ENCODE assay signal across 15 cellular contexts in the genomic region with DNA sequence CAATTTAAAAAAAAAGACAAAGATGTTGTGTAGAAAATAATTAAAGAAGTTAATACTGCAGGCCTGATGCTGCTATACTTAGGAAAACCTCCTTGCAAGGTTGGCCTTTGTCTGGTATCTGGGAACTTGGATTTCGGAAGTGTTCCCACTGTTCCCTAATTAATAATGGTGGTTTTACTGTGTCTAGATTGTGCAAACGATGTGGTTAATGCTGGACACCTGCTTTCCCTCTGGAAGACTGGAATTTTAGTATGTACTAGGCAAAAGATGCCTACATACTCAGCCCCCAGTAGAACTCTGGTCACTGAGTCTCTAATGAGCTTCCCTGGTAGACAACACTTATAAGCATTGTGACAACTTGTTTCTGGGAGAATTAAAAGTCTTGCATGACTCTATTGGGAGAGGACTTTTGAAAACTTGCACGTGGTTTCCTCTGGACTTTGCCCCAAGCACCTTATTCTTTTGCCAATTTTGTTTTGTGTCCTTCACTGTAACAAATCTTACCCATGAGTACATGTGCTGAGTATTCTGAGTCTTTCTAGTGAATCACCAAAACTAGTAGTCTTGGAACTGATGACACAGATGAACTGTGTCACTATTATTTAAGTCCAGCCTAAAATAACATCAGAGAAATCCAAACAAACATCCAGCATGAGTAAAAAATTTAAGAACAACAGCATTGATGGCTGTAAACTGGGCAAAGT. TPM values are rescaled to one million over a fixed set of nuclear protein-coding genes. Genes with fewer than 3 reads are reported as not detected.
A peak's percentile ranks its signal among the peaks of the same experiment; 100 is the strongest.
DNase-seq lines count a peak whose midpoint lies in the region; ATAC-seq and TF ChIP-seq lines count a peak whose summit lies in the region.
"Had no signal": no experiment of that assay in that cellular context is flagged by ENCODE, and none has a peak within 500 bp of the region (broad histone marks: within the 10 kb centered on the region; RNA-seq: fewer than 3 reads in every experiment).

No MANE protein-coding gene starts in this region.

- H3K9me3 Mint-ChIP-seq in stimulated activated naive CD8-positive, alpha-beta T cell treated with anti-CD3 and anti-CD28 coated beads, Interleukin-15, amount 100 ng/mL, for 72 hours: no peaks in the 10 kb centered on the region

- no peak overlapping the region for H3K9ac ChIP-seq in SK-N-SH

- no peak overlapping the region for H3K27ac Mint-ChIP-seq in stimulated activated naive CD8-positive, alpha-beta T cell treated with anti-CD3 and anti-CD28 coated beads, Interleukin-15, amount 100 ng/mL, for 72 hours

- H3K4me3 ChIP-seq in SK-N-SH (ENCODE audit: low read depth in 2 of 2, low read length in 1 of 2) (no peak overlapping the region), thoracic aorta (no peak overlapping the region)
- H3K4me3 ChIP-seq: SJSA1 had no signal

- no peaks in the 10 kb centered on the region for H3K79me2 ChIP-seq in SK-N-SH (ENCODE audit: insufficient read depth)

- 78% methylated on average over 3 of the region's 3 CpGs for WGBS in SK-N-SH (ENCODE audit: low lambda C conversion rate)

- no peaks in the 10 kb centered on the region for H3K9me2 ChIP-seq in SK-N-SH

- no peaks in the 10 kb centered on the region for H3K27me3 Mint-ChIP-seq in stimulated activated naive CD8-positive, alpha-beta T cell treated with anti-CD3 and anti-CD28 coated beads, Interleukin-15, amount 100 ng/mL, for 72 hours

- H3K27ac ChIP-seq in SK-N-SH (ENCODE audit: low read depth in 2 of 2, low read length in 1 of 2) (no peak overlapping the region), thoracic aorta (peak overlapping the region in 1 of 2 donors; percentile 49)
- H3K27ac ChIP-seq: SJSA1 had no signal

- H3K4me1 Mint-ChIP-seq in stimulated activated naive CD8-positive, alpha-beta T cell treated with anti-CD3 and anti-CD28 coated beads, Interleukin-15, amount 100 ng/mL, for 72 hours: no peaks in the 10 kb centered on the region

- TF ChIP-seq EP300 in SK-N-SH (IDR thresholded peaks at IDR 0.05; ENCODE audit: borderline replicate concordance in 1 of 2, low read depth in 1 of 2, low read length in 1 of 2): no peak

- no peaks in the 10 kb centered on the region for H4K20me1 ChIP-seq in SK-N-SH (ENCODE audit: insufficient read depth)

- TF ChIP-seq RAD21 in SK-N-SH (IDR thresholded peaks at IDR 0.05; ENCODE audit: low read length): no peak

- H3K4me3 Mint-ChIP-seq in stimulated activated naive CD8-positive, alpha-beta T cell treated with anti-CD3 and anti-CD28 coated beads, Interleukin-15, amount 100 ng/mL, for 72 hours: no peak overlapping the region

- DNase-seq in SK-N-SH (no peak), amniotic epithelial cell (ENCODE audit: low read depth) (peak; percentile 56), foreskin melanocyte (peak; percentile 66), thoracic aorta (ENCODE audit: low spot score) (no peak), islet precursor cell (no peak), NOMO-1 treated with DMSO at 0.1 percent for 48 hours (lab: John Stamatoyannopoulos, UW; ENCODE audit: unreplicated experiment) (no peak)
- no peak for DNase-seq in stimulated activated naive CD8-positive, alpha-beta T cell treated with anti-CD3 and anti-CD28 coated beads, Interleukin-15, amount 100 ng/mL, for 72 hours
- DNase-seq: activated CD4-positive, CD25-positive, alpha-beta regulatory T cell; effector CD8-positive, alpha-beta T cell; NCI-H1694 treated with DMSO at 0.1 percent for 48 hours; right cardiac atrium had no signal

- H2AFZ ChIP-seq in SK-N-SH (ENCODE audit: low read depth): no peak overlapping the region

- peaks cover 20% of the 10 kb centered on the region for H3F3A ChIP-seq in SK-N-SH (replicated peaks; ENCODE audit: insufficient read depth)

- POLR2A ChIA-PET in SK-N-SH (lab: Yijun Ruan, JAX): no interaction called here

- no peak for TF ChIP-seq CTCF in SK-N-SH (IDR thresholded peaks at IDR 0.05)
- TF ChIP-seq CTCF in thoracic aorta (IDR thresholded peaks at IDR 0.05): no peak

- H3K4me1 ChIP-seq in SK-N-SH (ENCODE audit: control insufficient read depth in 1 of 2, insufficient read depth in 2 of 2, low read depth in 1 of 2, low read length in 1 of 2): no peaks in the 10 kb centered on the region
- H3K4me1 ChIP-seq in thoracic aorta (ENCODE audit: control insufficient read depth in 1 of 2, low read depth in 2 of 2): peaks cover 6 to 22% of the 10 kb centered on the region in 2 donors

- no peak overlapping the region for H3K4me2 ChIP-seq in SK-N-SH

- CTCF ChIA-PET in SK-N-SH (lab: Yijun Ruan, JAX): interaction anchor here (1.0 kb wide), 1 partner anchor 15 kb away, joined by 3 read pairs; no protein-coding TSS in a partner anchor

- peak; percentile 69 for ATAC-seq in SK-N-SH treated with all-trans-retinoic acid at 6 μM for 48 hours
- peak; percentile 68 for ATAC-seq in thoracic aorta (ENCODE audit: insufficient number of reproducible peaks, low FRiP score, low read depth)
- ATAC-seq in stimulated activated naive CD8-positive, alpha-beta T cell treated with anti-CD3 and anti-CD28 coated beads, Interleukin-15, amount 100 ng/mL, for 72 hours: no peak
- ATAC-seq: HCT116, right cardiac atrium had no signal

- H3K27me3 ChIP-seq in SK-N-SH (ENCODE audit: insufficient read depth): no peaks in the 10 kb centered on the region
- H3K27me3 ChIP-seq in thoracic aorta (replicated peaks; ENCODE audit: insufficient read depth): no peaks in the 10 kb centered on the region
- H3K27me3 ChIP-seq: SJSA1 had no signal

- H3K36me3 ChIP-seq in SK-N-SH (replicated peaks in 1 of 2; ENCODE audit: control insufficient read depth in 1 of 2, insufficient read depth in 2 of 2, low read length in 1 of 2): peaks cover 0 to 15% of the 10 kb centered on the region in 2 experiments
- no peaks in the 10 kb centered on the region for H3K36me3 ChIP-seq in thoracic aorta

- H3K9me3 ChIP-seq in SK-N-SH (no peaks in the 10 kb centered on the region), thoracic aorta (no peaks in the 10 kb centered on the region)
- H3K9me3 ChIP-seq: SJSA1 had no signal

TF ChIP-seq in SK-N-SH treated with all-trans-retinoic acid at 6 μM for 48 hours, 23 proteins besides CTCF, POLR2A, EP300 and RAD21 (continues in another document):
- no peak for TF ChIP-seq SNAI2 (CRISPR knock-in tag; IDR thresholded peaks at IDR 0.05)
- no peak for TF ChIP-seq ZNF565 (CRISPR knock-in tag; conservative IDR thresholded peaks at IDR 0.05; ENCODE audit: low read depth)
- TF ChIP-seq TCF4 (CRISPR knock-in tag; IDR thresholded peaks at IDR 0.05; ENCODE audit: borderline replicate concordance): no peak
- TF ChIP-seq ZNF8 (CRISPR knock-in tag; IDR thresholded peaks at IDR 0.05): no peak
- no peak for TF ChIP-seq CSDC2 (CRISPR knock-in tag; IDR thresholded peaks at IDR 0.05)
- TF ChIP-seq, protein P1, sequence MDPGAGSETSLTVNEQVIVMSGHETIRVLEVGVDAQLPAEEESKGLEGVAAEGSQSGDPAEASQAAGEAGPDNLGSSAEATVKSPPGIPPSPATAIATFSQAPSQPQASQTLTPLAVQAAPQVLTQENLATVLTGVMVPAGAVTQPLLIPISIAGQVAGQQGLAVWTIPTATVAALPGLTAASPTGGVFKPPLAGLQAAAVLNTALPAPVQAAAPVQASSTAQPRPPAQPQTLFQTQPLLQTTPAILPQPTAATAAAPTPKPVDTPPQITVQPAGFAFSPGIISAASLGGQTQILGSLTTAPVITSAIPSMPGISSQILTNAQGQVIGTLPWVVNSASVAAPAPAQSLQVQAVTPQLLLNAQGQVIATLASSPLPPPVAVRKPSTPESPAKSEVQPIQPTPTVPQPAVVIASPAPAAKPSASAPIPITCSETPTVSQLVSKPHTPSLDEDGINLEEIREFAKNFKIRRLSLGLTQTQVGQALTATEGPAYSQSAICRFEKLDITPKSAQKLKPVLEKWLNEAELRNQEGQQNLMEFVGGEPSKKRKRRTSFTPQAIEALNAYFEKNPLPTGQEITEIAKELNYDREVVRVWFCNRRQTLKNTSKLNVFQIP (CRISPR knock-in tag; IDR thresholded peaks at IDR 0.05; ENCODE audit: borderline replicate concordance, low read depth): no peak
- no peak for TF ChIP-seq ISL1 (CRISPR knock-in tag; IDR thresholded peaks at IDR 0.05)

TF ChIP-seq in SK-N-SH, 30 proteins besides CTCF, POLR2A, EP300 and RAD21 (continues in another document):
- TF ChIP-seq RXRA (IDR thresholded peaks at IDR 0.05; ENCODE audit: borderline replicate concordance, low read depth) (no peak), GATA2 (CRISPR knock-in tag; IDR thresholded peaks at IDR 0.05) (no peak), TAF1 (IDR thresholded peaks at IDR 0.05; ENCODE audit: borderline replicate concordance, low read depth, low read length) (no peak), NRF1 (IDR thresholded peaks at IDR 0.05; ENCODE audit: low read depth, low read length) (no peak), ZBTB33 (IDR thresholded peaks at IDR 0.05; ENCODE audit: borderline replicate concordance, low read depth) (no peak), FOXM1 (IDR thresholded peaks at IDR 0.05; ENCODE audit: low read depth) (no peak)

RNA-seq across cellular contexts. Expression of gene LIN9, which starts 40.4 kb away (rescaled TPM):
- 1.7 and 2.5 TPM in 2 replicates for polyA plus RNA-seq in SK-N-SH (2012; rRNA removed)
- 2.6 and 2.9 TPM in 2 replicates for polyA plus RNA-seq in SK-N-SH (2012; cell fraction: cytosol; rRNA removed)
- 1.5 and 2.3 TPM in 2 replicates for polyA plus RNA-seq in SK-N-SH (2012; cell fraction: nucleus; rRNA removed)
- 1 to 10 TPM; 1.3 to 1.6 TPM for total RNA-seq in thoracic aorta

RNA-seq across cellular contexts. Expression of gene MIXL1, which starts 45.1 kb away (rescaled TPM):
- 0.03 TPM in 1 of 2 replicates, not detected in the other for polyA plus RNA-seq in SK-N-SH (2012; rRNA removed)
- polyA plus RNA-seq in SK-N-SH (2012; cell fraction: cytosol; rRNA removed): 0.03 and 0.05 TPM in 2 replicates
- not detected in 2 replicates for polyA plus RNA-seq in SK-N-SH (2012; cell fraction: nucleus; rRNA removed)
- total RNA-seq in thoracic aorta: not detected
- total RNA-seq: mesenteric fat pad, right cardiac atrium, SJSA1 had no signal
- polyA plus RNA-seq: right cardiac atrium had no signal

Comparison
In these comparisons a context has a peak if more than half of its experiments do, and no peak if none do; other contexts are left out.
1. DNase-seq: peak in amniotic epithelial cell (single experiment) and foreskin melanocyte (single experiment); none in SK-N-SH (single experiment), thoracic aorta (single experiment), islet precursor cell (single experiment), NOMO-1 treated with DMSO at 0.1 percent for 48 hours (single experiment) and stimulated activated naive CD8-positive, alpha-beta T cell treated with anti-CD3 and anti-CD28 coated beads, Interleukin-15, amount 100 ng/mL, for 72 hours (0 of 2).